23 cellular contexts compared by ENCODE assay signal in genomic region chr15:90860450-90860849, GRCh38. TPM values are rescaled to one million over a fixed set of nuclear protein-coding genes. Genes with fewer than 3 reads are reported as not detected.
DNase-seq lines count a peak whose midpoint lies in the region; ATAC-seq and TF ChIP-seq lines count a peak whose summit lies in the region.
"Had no signal": no experiment of that assay in that cellular context is flagged by ENCODE, and none has a peak within 500 bp of the region (broad histone marks: within the 10 kb centered on the region; RNA-seq: fewer than 3 reads in every experiment).

No MANE protein-coding gene starts in this region.

- H3K4me3 ChIP-seq in LNCaP clone FGC (ENCODE audit: low read depth, low read length): no peak overlapping the region
- no peak overlapping the region for H3K4me3 ChIP-seq in body of pancreas
- no peak overlapping the region for H3K4me3 ChIP-seq in osteoblast (ENCODE audit: insufficient read depth, low read length)
- H3K4me3 ChIP-seq: ascending aorta, dorsolateral prefrontal cortex, SJCRH30 had no signal

- H3K4me2 ChIP-seq in osteoblast (ENCODE audit: insufficient read depth, low read length): no peak overlapping the region

- H3K4me3 Mint-ChIP-seq in activated T-cell treated with anti-CD3 and anti-CD28 coated beads, Interleukin-2, amount 50 U/mL, for 72 hours: no peak overlapping the region
- H3K4me3 Mint-ChIP-seq: activated CD4-positive, alpha-beta memory T cell treated with anti-CD3 and anti-CD28 coated beads for 36 hours; activated naive CD8-positive, alpha-beta T cell; CD4-positive, CD25-positive, alpha-beta regulatory T cell; central memory CD8-positive, alpha-beta T cell; naive thymus-derived CD8-positive, alpha-beta T cell had no signal

- H3K9me3 ChIP-seq in body of pancreas (no peaks in the 10 kb centered on the region), osteoblast (ENCODE audit: low read depth, low read length) (no peaks in the 10 kb centered on the region)
- H3K9me3 ChIP-seq: ascending aorta, SJCRH30 had no signal

- no peak for DNase-seq in activated T-cell treated with anti-CD3 and anti-CD28 coated beads, Interleukin-2, amount 50 U/mL, for 72 hours
- no peak for DNase-seq in activated T-cell treated with anti-CD3 and anti-CD28 coated beads, Interleukin-2, amount 50 U/mL, for 48 hours
- DNase-seq in LNCaP clone FGC (ENCODE audit: low read depth): peak; percentile 90
- peak; percentile 61 to 75 (median 70) for DNase-seq in body of pancreas
- peak; percentile 58 for DNase-seq in osteoblast (ENCODE audit: insufficient read length, low spot score, missing footprints)
- DNase-seq: activated CD4-positive, alpha-beta memory T cell treated with anti-CD3 and anti-CD28 coated beads for 36 hours; activated T-cell treated with anti-CD3 and anti-CD28 coated beads, Interleukin-2, amount 50 U/mL, for 1 hour; CD4-positive, CD25-positive, alpha-beta regulatory T cell; DMS 273 treated with DMSO at 0.1 percent for 48 hours; dorsolateral prefrontal cortex; head of caudate nucleus; naive thymus-derived CD8-positive, alpha-beta T cell; NCI-H187; NCI-H2227 treated with DMSO at 0.1 percent for 48 hours; SJCRH30; T-helper 2 cell had no signal

- H3K4me1 ChIP-seq in body of pancreas: peaks cover 37% of the 10 kb centered on the region
- peaks cover 7% of the 10 kb centered on the region for H3K4me1 ChIP-seq in osteoblast (ENCODE audit: insufficient read depth, low read length)
- H3K4me1 ChIP-seq: ascending aorta had no signal

- H4K20me1 ChIP-seq in osteoblast (ENCODE audit: insufficient read depth, low read length): no peaks in the 10 kb centered on the region

- peaks cover 92% of the 10 kb centered on the region for H3K4me1 Mint-ChIP-seq in activated T-cell treated with anti-CD3 and anti-CD28 coated beads, Interleukin-2, amount 50 U/mL, for 72 hours (ENCODE audit: low read depth)

- TF ChIP-seq CTCF in LNCaP clone FGC (IDR thresholded peaks at IDR 0.05; ENCODE audit: control insufficient read depth, extremely low read depth, insufficient read depth): no peak
- TF ChIP-seq CTCF in body of pancreas (IDR thresholded peaks at IDR 0.05): no peak
- TF ChIP-seq CTCF in osteoblast (IDR thresholded peaks at IDR 0.05; ENCODE audit: extremely low read depth, low read depth, low read length): no peak

- no peaks in the 10 kb centered on the region for H3K36me3 ChIP-seq in body of pancreas (replicated peaks in 1 of 2; ENCODE audit: insufficient read depth in 1 of 2, low read depth in 2 of 2)
- H3K36me3 ChIP-seq in osteoblast (ENCODE audit: insufficient read depth, low read length): no peaks in the 10 kb centered on the region
- H3K36me3 ChIP-seq: ascending aorta, SJCRH30 had no signal

- H3K9me3 Mint-ChIP-seq in activated T-cell treated with anti-CD3 and anti-CD28 coated beads, Interleukin-2, amount 50 U/mL, for 72 hours: peaks cover 0 to 3% of the 10 kb centered on the region in 2 donors
- H3K9me3 Mint-ChIP-seq: activated CD4-positive, alpha-beta memory T cell treated with anti-CD3 and anti-CD28 coated beads for 36 hours; CD4-positive, CD25-positive, alpha-beta regulatory T cell; central memory CD8-positive, alpha-beta T cell; naive thymus-derived CD8-positive, alpha-beta T cell had no signal

- 34 to 48% methylated on average over 7 of the region's 7 CpGs for WGBS in body of pancreas, 2 donors

- H3K27ac ChIP-seq in body of pancreas: peak overlapping the region; percentile 68 to 75 (median 72)
- no peak overlapping the region for H3K27ac ChIP-seq in osteoblast (ENCODE audit: low read depth, low read length)
- H3K27ac ChIP-seq: ascending aorta, dorsolateral prefrontal cortex, SJCRH30 had no signal

- H3K27ac Mint-ChIP-seq in activated T-cell treated with anti-CD3 and anti-CD28 coated beads, Interleukin-2, amount 50 U/mL, for 72 hours: peak overlapping the region; percentile 17
- H3K27ac Mint-ChIP-seq: activated naive CD8-positive, alpha-beta T cell had no signal

- H2AFZ ChIP-seq in osteoblast (ENCODE audit: low read length): no peak overlapping the region

- H3K27me3 ChIP-seq in body of pancreas (no peaks in the 10 kb centered on the region), osteoblast (ENCODE audit: insufficient read depth, low read length) (no peaks in the 10 kb centered on the region)
- H3K27me3 ChIP-seq: ascending aorta, dorsolateral prefrontal cortex, SJCRH30 had no signal

- H3K36me3 Mint-ChIP-seq in activated T-cell treated with anti-CD3 and anti-CD28 coated beads, Interleukin-2, amount 50 U/mL, for 72 hours (ENCODE audit: insufficient read depth in 2 of 2): peaks cover 3 to 6% of the 10 kb centered on the region in 2 donors
- H3K36me3 Mint-ChIP-seq: activated CD4-positive, alpha-beta memory T cell treated with anti-CD3 and anti-CD28 coated beads for 36 hours; activated naive CD8-positive, alpha-beta T cell; naive thymus-derived CD8-positive, alpha-beta T cell had no signal

- no peak for ATAC-seq in activated T-cell treated with anti-CD3 and anti-CD28 coated beads, Interleukin-2, amount 50 U/mL, for 72 hours (replicated peaks in 1 of 2)
- peak; percentile 79 for ATAC-seq in body of pancreas
- ATAC-seq in HG03135 (IDR thresholded peaks at IDR 0.05; ENCODE audit: unreplicated experiment): no peak
- no peak for ATAC-seq in HG02970 (IDR thresholded peaks at IDR 0.05; ENCODE audit: low FRiP score, unreplicated experiment)
- ATAC-seq in HG03354 (IDR thresholded peaks at IDR 0.05; ENCODE audit: poor library complexity, severe bottlenecking, unreplicated experiment): no peak
- ATAC-seq: naive thymus-derived CD8-positive, alpha-beta T cell had no signal

- intact Hi-C loops in body of pancreas (cut with DNase I): no loop called here

- no peaks in the 10 kb centered on the region for H3K27me3 Mint-ChIP-seq in activated T-cell treated with anti-CD3 and anti-CD28 coated beads, Interleukin-2, amount 50 U/mL, for 72 hours (ENCODE audit: low read depth)
- H3K27me3 Mint-ChIP-seq: activated CD4-positive, alpha-beta memory T cell treated with anti-CD3 and anti-CD28 coated beads for 36 hours; activated naive CD8-positive, alpha-beta T cell; CD4-positive, CD25-positive, alpha-beta regulatory T cell; naive thymus-derived CD8-positive, alpha-beta T cell; progenitor cell of endocrine pancreas had no signal

- TF ChIP-seq POLR2A in body of pancreas (IDR thresholded peaks at IDR 0.05): no peak

- H3K79me2 ChIP-seq in osteoblast (ENCODE audit: insufficient read depth, low read length): no peaks in the 10 kb centered on the region

RNA-seq across cellular contexts. Expression of gene FURIN, which starts 7.9 kb away (rescaled TPM):
- 100 to 1,000 TPM; 604 to 721 TPM for total RNA-seq in activated T-cell treated with anti-CD3 and anti-CD28 coated beads, Interleukin-2, amount 50 U/mL, for 72 hours
- 100 to 1,000 TPM in 1 of 2 donors, 10 to 100 TPM in 1; 88.0 to 112 TPM for total RNA-seq in body of pancreas
- 39.1 and 42.7 TPM in 2 replicates for total RNA-seq in osteoblast

RNA-seq across cellular contexts. Expression of gene FES, which starts 23.9 kb away (rescaled TPM):
- total RNA-seq in activated T-cell treated with anti-CD3 and anti-CD28 coated beads, Interleukin-2, amount 50 U/mL, for 72 hours: 10 to 100 TPM; 68.3 to 81.5 TPM
- total RNA-seq in body of pancreas (10 to 100 TPM; 16.9 to 24.4 TPM), osteoblast (19.2 and 20.3 TPM in 2 replicates)

RNA-seq across cellular contexts. Expression of gene MAN2A2, which starts 42.7 kb away (rescaled TPM):
- 100 to 1,000 TPM; 159 to 190 TPM for total RNA-seq in activated T-cell treated with anti-CD3 and anti-CD28 coated beads, Interleukin-2, amount 50 U/mL, for 72 hours
- 100 to 1,000 TPM in 1 of 2 donors, 10 to 100 TPM in 1; 78.9 to 138 TPM for total RNA-seq in body of pancreas
- total RNA-seq in osteoblast: 15.2 and 20.0 TPM in 2 replicates

Comparison
In these comparisons a context has a peak if more than half of its experiments do, and no peak if none do; other contexts are left out.
1. DNase-seq: peak in LNCaP clone FGC (single experiment), body of pancreas (4 of 4) and osteoblast (single experiment); none in activated T-cell treated with anti-CD3 and anti-CD28 coated beads, Interleukin-2, amount 50 U/mL, for 72 hours (0 of 2) and activated T-cell treated with anti-CD3 and anti-CD28 coated beads, Interleukin-2, amount 50 U/mL, for 48 hours (0 of 2).
2. RNA of gene FURIN, which starts 7.9 kb away (total RNA-seq): 604 to 721 TPM in activated T-cell treated with anti-CD3 and anti-CD28 coated beads, Interleukin-2, amount 50 U/mL, for 72 hours; 88.0 to 112 TPM in body of pancreas and 39.1 to 42.7 TPM in osteoblast; every median in the first group is over 4 times any median in the second.